20 cellular contexts compared by ENCODE assay signal in the genomic region with DNA sequence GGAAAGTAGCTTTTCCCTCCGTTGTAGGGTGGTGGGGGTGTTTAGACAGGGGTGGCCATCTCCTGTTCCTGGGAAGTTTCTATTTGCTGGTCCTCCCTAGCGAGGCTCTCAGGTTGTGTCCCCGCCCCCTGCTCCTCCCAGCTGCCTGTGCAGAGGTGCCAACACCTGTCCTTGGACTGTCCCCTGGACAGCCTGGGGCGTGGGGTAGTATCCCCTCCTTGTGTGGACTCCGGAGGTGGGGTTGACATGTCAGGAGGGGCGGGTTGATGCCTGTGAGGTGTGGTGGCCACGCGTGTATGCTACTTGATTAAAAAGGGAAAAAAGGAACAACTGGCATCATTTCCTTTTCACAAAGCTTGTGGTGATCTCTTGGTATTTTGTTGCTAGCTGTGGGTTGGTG. TPM values are rescaled to one million over a fixed set of nuclear protein-coding genes. Genes with fewer than 3 reads are reported as not detected.
DNase-seq lines count a peak whose midpoint lies in the region; ATAC-seq, FAIRE-seq and TF ChIP-seq lines count a peak whose summit lies in the region.
"Had no signal": no experiment of that assay in that cellular context is flagged by ENCODE, and none has a peak within 500 bp of the region (broad histone marks: within the 10 kb centered on the region; RNA-seq: fewer than 3 reads in every experiment).

No MANE protein-coding gene starts in this region.

- H3K9ac ChIP-seq in liver (ENCODE audit: low read depth in 1 of 2, low read length in 2 of 2) (no peak overlapping the region), HepG2 (ENCODE audit: insufficient read depth, low read depth, low read length) (no peak overlapping the region), mesendoderm (ENCODE audit: low read length) (no peak overlapping the region)

- POLR2A ChIA-PET in HepG2 (lab: Yijun Ruan, JAX): no interaction called here
- POLR2A ChIA-PET in activated CD8-positive, alpha-beta T cell treated with anti-CD3 and anti-CD28 coated beads, Interleukin-2, amount 10 ng/mL, durations not matched to agents 7 days and 5 days (lab: Charles Lee): interaction anchor here (0.6 to 1.7 kb wide), 7 partner anchors 10 to 494 kb away, joined by 3 to 8 read pairs (median 4); a partner anchor contains a TSS

- CTCF ChIA-PET in HepG2 (lab: Yijun Ruan, JAX; ENCODE audit: low intra/inter-chr PET ratio, low total read pairs): no interaction called here
- CTCF ChIA-PET in activated CD8-positive, alpha-beta T cell treated with anti-CD3 and anti-CD28 coated beads, Interleukin-2, amount 10 ng/mL, durations not matched to agents 7 days and 5 days (lab: Charles Lee): interaction anchor here (0.9 to 1.5 kb wide), 4 partner anchors 9 to 16 kb away, joined by 3 to 12 read pairs (median 4); no protein-coding TSS in a partner anchor

- no peak overlapping the region for H3K4me3 Mint-ChIP-seq in activated CD8-positive, alpha-beta T cell treated with anti-CD3 and anti-CD28 coated beads, Interleukin-2, amount 10 ng/mL, durations not matched to agents 7 days and 5 days

- no peak overlapping the region for H3K4me2 ChIP-seq in HepG2 (ENCODE audit: low read depth, low read length)
- no peak overlapping the region for H3K4me2 ChIP-seq in mesendoderm (ENCODE audit: low read length)

- no peak for TF ChIP-seq POLR2A in HepG2 (IDR thresholded peaks at IDR 0.05; ENCODE audit: insufficient read depth in 1 of 2, low read depth in 2 of 2, low read length in 2 of 2)

- no peak for DNase-seq in HepG2 (ENCODE audit: low spot score)
- no peak for DNase-seq in activated CD8-positive, alpha-beta T cell treated with anti-CD3 and anti-CD28 coated beads, Interleukin-2, amount 10 ng/mL, durations not matched to agents 7 days and 5 days
- peak; percentile 13 to 54 (median 46) for DNase-seq in right cardiac atrium
- no peak for DNase-seq in urothelium cell line (ENCODE audit: low spot score)
- DNase-seq in superior temporal gyrus (ENCODE audit: extremely low spot score): no peak
- DNase-seq in NCI-H2107 (lab: John Stamatoyannopoulos, UW): no peak
- no peak for DNase-seq in mesendoderm
- DNase-seq: anterior cingulate cortex; GOT3; KBM-7; NCI-H2029 treated with DMSO at 0.1 percent for 48 hours; NCI-H446 treated with DMSO at 0.1 percent for 48 hours; stimulated activated CD4-positive, alpha-beta T cell treated with anti-CD3 and anti-CD28 coated beads, Interleukin-2, amount 100 ng/mL, for 24 hours; stomach; upper lobe of right lung had no signal

- no peak overlapping the region for H2BK15ac ChIP-seq in mesendoderm (replicated peaks; ENCODE audit: low read depth)

- H4K8ac ChIP-seq in mesendoderm (ENCODE audit: low read depth, low read length): no peak overlapping the region

- no TSS peak for BruUV-seq in HepG2 (replicated peaks; lab: Mats Ljungman, UMichigan)

- no peak overlapping the region for H3K4ac ChIP-seq in mesendoderm (ENCODE audit: low read depth, low read length)

- TF ChIP-seq EP300 in HepG2 (IDR thresholded peaks at IDR 0.05; ENCODE audit: low read depth in 2 of 2, low read length in 2 of 2): no peak
- TF ChIP-seq EP300 in HepG2 (CRISPR knock-in tag; IDR thresholded peaks at IDR 0.05; ENCODE audit: borderline replicate concordance): no peak

- no peak overlapping the region for H3K4me3 ChIP-seq in liver (ENCODE audit: low read depth in 1 of 3, low read length in 3 of 3)
- H3K4me3 ChIP-seq in HepG2 (replicated peaks in 1 of 3; ENCODE audit: insufficient read depth in 1 of 3, low read depth in 2 of 3, low read length in 3 of 3): no peak overlapping the region
- no peak overlapping the region for H3K4me3 ChIP-seq in right cardiac atrium (ENCODE audit: low read length)
- H3K4me3 ChIP-seq in mesendoderm (ENCODE audit: low read length): no peak overlapping the region
- H3K4me3 ChIP-seq: esophagus muscularis mucosa, gastroesophageal sphincter, left lung, stomach, upper lobe of right lung had no signal

- no peaks in the 10 kb centered on the region for H3K9me3 ChIP-seq in liver (ENCODE audit: control insufficient read depth in 4 of 4, low read length in 3 of 4)
- no peaks in the 10 kb centered on the region for H3K9me3 ChIP-seq in HepG2 (ENCODE audit: low read length)
- no peaks in the 10 kb centered on the region for H3K9me3 ChIP-seq in right cardiac atrium (ENCODE audit: control insufficient read depth, low read length)
- H3K9me3 ChIP-seq: esophagus muscularis mucosa, gastroesophageal sphincter, left lung, upper lobe of right lung had no signal

- peaks cover 5% of the 10 kb centered on the region for H3K9me3 Mint-ChIP-seq in activated CD8-positive, alpha-beta T cell treated with anti-CD3 and anti-CD28 coated beads, Interleukin-2, amount 10 ng/mL, durations not matched to agents 7 days and 5 days (ENCODE audit: insufficient read depth)

- H3K4me1 ChIP-seq in liver (ENCODE audit: control insufficient read depth in 4 of 4, insufficient read depth in 4 of 4, low read length in 3 of 4) (peaks cover 0 to 31% (median 18%) of the 10 kb centered on the region in 4 donors), HepG2 (ENCODE audit: insufficient read depth, low read length) (peaks cover 8% of the 10 kb centered on the region; the same call in 1 of the 2 replicates), right cardiac atrium (ENCODE audit: control insufficient read depth, insufficient read depth, low read length) (no peaks in the 10 kb centered on the region), mesendoderm (ENCODE audit: control insufficient read depth, low read depth, low read length) (no peaks in the 10 kb centered on the region)
- H3K4me1 ChIP-seq: esophagus muscularis mucosa, gastroesophageal sphincter, upper lobe of right lung had no signal

- ATAC-seq in HepG2: no peak; the same call in 2 of the 3 replicates
- ATAC-seq in activated CD8-positive, alpha-beta T cell treated with anti-CD3 and anti-CD28 coated beads, Interleukin-2, amount 10 ng/mL, durations not matched to agents 7 days and 5 days: no peak
- ATAC-seq in right cardiac atrium: peak in 1 of 2 donors; percentile 14
- ATAC-seq: gastroesophageal sphincter, left lung, upper lobe of right lung had no signal

- TF ChIP-seq RAD21 in liver (IDR thresholded peaks at IDR 0.05) (no peak), HepG2 (CRISPR knock-in tag; IDR thresholded peaks at IDR 0.05) (no peak)

- 43% methylated on average over 8 of the region's 8 CpGs for WGBS in liver
- WGBS in HepG2 (ENCODE audit: low lambda C conversion rate): 85% methylated on average over 8 of the region's 8 CpGs
- 81% methylated on average over 8 of the region's 8 CpGs for WGBS in right cardiac atrium
- WGBS in mesendoderm (ENCODE audit: extremely low coverage, insufficient coverage, low lambda C conversion rate): no CpG with 5 or more reads among the region's 8 CpGs

- peaks cover 19% of the 10 kb centered on the region for H3K79me1 ChIP-seq in mesendoderm (ENCODE audit: low read length)

- TF ChIP-seq CTCF in liver (IDR thresholded peaks at IDR 0.05; ENCODE audit: low read depth, low read length, missing input control): no peak
- no peak for TF ChIP-seq CTCF in HepG2 (CRISPR knock-in tag; IDR thresholded peaks at IDR 0.05)

- no peak overlapping the region for H2BK5ac ChIP-seq in mesendoderm (ENCODE audit: low read length)

- no peak overlapping the region for H3K23ac ChIP-seq in mesendoderm (ENCODE audit: low read length)

- peak overlapping the region in 1 of 2 donors; percentile 56 for H3K27ac ChIP-seq in liver (ENCODE audit: low read depth in 1 of 2, low read length in 2 of 2)
- H3K27ac ChIP-seq in HepG2 (ENCODE audit: extremely low read length, insufficient read depth, low read length): no peak overlapping the region
- H3K27ac ChIP-seq in right cardiac atrium (ENCODE audit: low read length): no peak overlapping the region
- H3K27ac ChIP-seq in mesendoderm (ENCODE audit: low read depth, low read length): no peak overlapping the region
- H3K27ac ChIP-seq: esophagus muscularis mucosa, gastroesophageal sphincter, left lung, stomach, upper lobe of right lung had no signal

- no peak overlapping the region for H3K18ac ChIP-seq in mesendoderm (ENCODE audit: low read length)

- in situ Hi-C loops in HepG2 (cut with HindIII; ENCODE audit: extremely low pct_ligation_motif_present, low pct_unique_long_range_greater_than_20kb): no loop called here

- no peaks in the 10 kb centered on the region for H4K20me1 ChIP-seq in HepG2 (ENCODE audit: insufficient read depth, low read length)

- H3K27ac Mint-ChIP-seq in activated CD8-positive, alpha-beta T cell treated with anti-CD3 and anti-CD28 coated beads, Interleukin-2, amount 10 ng/mL, durations not matched to agents 7 days and 5 days: peak overlapping the region; percentile 84

- no peak overlapping the region for H2AFZ ChIP-seq in HepG2 (ENCODE audit: low read length)

- H3K4me1 Mint-ChIP-seq in activated CD8-positive, alpha-beta T cell treated with anti-CD3 and anti-CD28 coated beads, Interleukin-2, amount 10 ng/mL, durations not matched to agents 7 days and 5 days (ENCODE audit: low read depth): peaks cover 59% of the 10 kb centered on the region

- no peak overlapping the region for H2BK120ac ChIP-seq in mesendoderm (ENCODE audit: low read depth, low read length)

- H3K56ac ChIP-seq in mesendoderm (ENCODE audit: low read length): no peak overlapping the region

- H3K36me3 ChIP-seq in liver (ENCODE audit: control insufficient read depth in 4 of 4, insufficient read depth in 3 of 4, low read depth in 1 of 4, low read length in 3 of 4) (peaks cover 7 to 28% (median 17%) of the 10 kb centered on the region in 4 donors), HepG2 (replicated peaks in 1 of 2; ENCODE audit: control insufficient read depth in 1 of 2, insufficient read depth in 2 of 2, low read length in 2 of 2) (peaks cover 39 to 88% of the 10 kb centered on the region in 2 experiments), mesendoderm (ENCODE audit: control insufficient read depth, insufficient read depth, low read length) (peaks cover 30% of the 10 kb centered on the region)

- H3K79me2 ChIP-seq in HepG2 (ENCODE audit: insufficient read depth, low read length): peaks cover 18% of the 10 kb centered on the region
- peaks cover 9% of the 10 kb centered on the region for H3K79me2 ChIP-seq in mesendoderm (ENCODE audit: control insufficient read depth, insufficient read depth, low read length)

- no peak for FAIRE-seq in HepG2 (lab: Jason Lieb, UNC)
- FAIRE-seq in urothelium cell line (lab: Jason Lieb, UNC): peak; percentile 9

- no peaks in the 10 kb centered on the region for H3K27me3 ChIP-seq in liver (ENCODE audit: control insufficient read depth in 4 of 4, insufficient read depth in 4 of 4, low read length in 3 of 4)
- H3K27me3 ChIP-seq in HepG2 (ENCODE audit: control insufficient read depth in 1 of 2, insufficient read depth in 2 of 2, low read length in 2 of 2): no peaks in the 10 kb centered on the region
- no peaks in the 10 kb centered on the region for H3K27me3 ChIP-seq in right cardiac atrium (ENCODE audit: control insufficient read depth, insufficient read depth)
- H3K27me3 ChIP-seq in mesendoderm (ENCODE audit: insufficient read depth, low read length, poor library complexity): no peaks in the 10 kb centered on the region
- H3K27me3 ChIP-seq: esophagus muscularis mucosa, gastroesophageal sphincter, left lung, stomach, upper lobe of right lung had no signal

- intact Hi-C loops in HepG2 (cut with micrococcal nuclease; ENCODE audit: unreplicated experiment) (no loop called here), right cardiac atrium (cut with DNase I) (no loop called here)

- no peak overlapping the region for H2AK5ac ChIP-seq in mesendoderm (ENCODE audit: low read length)

- H3K27me3 Mint-ChIP-seq in activated CD8-positive, alpha-beta T cell treated with anti-CD3 and anti-CD28 coated beads, Interleukin-2, amount 10 ng/mL, durations not matched to agents 7 days and 5 days (ENCODE audit: low read depth): no peaks in the 10 kb centered on the region

- H4K5ac ChIP-seq in mesendoderm (ENCODE audit: low read length): no peak overlapping the region

- peaks cover 65% of the 10 kb centered on the region for H3K36me3 Mint-ChIP-seq in activated CD8-positive, alpha-beta T cell treated with anti-CD3 and anti-CD28 coated beads, Interleukin-2, amount 10 ng/mL, durations not matched to agents 7 days and 5 days (ENCODE audit: low read depth)

RNA-seq across cellular contexts. Expression of a gene that starts 14.3 kb away (rescaled TPM):
- total RNA-seq in liver: 100 to 1,000 TPM in 1 of 2 donors, 10 to 100 TPM in 1; 77.4 to 102 TPM
- 10 to 100 TPM; 62.3 to 98.1 TPM for polyA plus RNA-seq in liver
- total RNA-seq in HepG2 (2016; rRNA removed; fragmentation: Illumina TruSeq; extraction: Trizol): 492 and 544 TPM in 2 replicates
- 261 and 299 TPM in 2 replicates for total RNA-seq in HepG2 (2016; cell fraction: cytosol; rRNA removed; fragmentation: Illumina TruSeq; extraction: Trizol; ENCODE audit: low read depth)
- total RNA-seq in HepG2 (2016; cell fraction: insoluble cytoplasmic fraction; rRNA removed; fragmentation: Illumina TruSeq; extraction: Trizol): 488 and 609 TPM in 2 replicates
- total RNA-seq in HepG2 (2016; cell fraction: membrane; rRNA removed; fragmentation: Illumina TruSeq; extraction: Trizol): 327 and 371 TPM in 2 replicates
- 174 and 196 TPM in 2 replicates for total RNA-seq in HepG2 (2016; cell fraction: nucleus; rRNA removed; fragmentation: Illumina TruSeq; extraction: Trizol)
- polyA plus RNA-seq in HepG2 (2011; rRNA removed): 167 and 181 TPM in 2 replicates
- 186 and 192 TPM in 2 replicates for polyA plus RNA-seq in HepG2 (2011; cell fraction: cytosol; rRNA removed)
- polyA plus RNA-seq in HepG2 (2011; cell fraction: nucleus; rRNA removed): 148 and 170 TPM in 2 replicates
- polyA plus RNA-seq in HepG2 (2012): 127 and 149 TPM in 2 replicates
- polyA plus RNA-seq in HepG2 (2016; cell fraction: cytosol; fragmentation: Illumina TruSeq; extraction: Trizol; ENCODE audit: low read depth): 239 and 293 TPM in 2 replicates
- polyA plus RNA-seq in HepG2 (2016; cell fraction: insoluble cytoplasmic fraction; fragmentation: Illumina TruSeq; extraction: Trizol; ENCODE audit: low read depth): 614 and 703 TPM in 2 replicates
- 272 and 323 TPM in 2 replicates for polyA plus RNA-seq in HepG2 (2016; cell fraction: membrane; fragmentation: Illumina TruSeq; extraction: Trizol; ENCODE audit: low read depth)
- 346 and 368 TPM in 2 replicates for polyA plus RNA-seq in HepG2 (2016; cell fraction: nucleus; fragmentation: Illumina TruSeq; extraction: Trizol; ENCODE audit: insufficient read depth, low read depth)
- 156 and 233 TPM in 2 replicates for polyA minus RNA-seq in HepG2 (2011; rRNA and poly(A)+ RNA removed; ENCODE audit: low replicate concordance)
- polyA minus RNA-seq in HepG2 (2011; cell fraction: cytosol; rRNA and poly(A)+ RNA removed): 76.0 and 88.9 TPM in 2 replicates
- polyA minus RNA-seq in HepG2 (2011; cell fraction: nucleus; rRNA and poly(A)+ RNA removed): 52.2 and 57.9 TPM in 2 replicates
- total RNA-seq in activated CD8-positive, alpha-beta T cell treated with anti-CD3 and anti-CD28 coated beads, Interleukin-2, amount 10 ng/mL, durations not matched to agents 7 days and 5 days: 100 to 1,000 TPM; 320 to 332 TPM
- total RNA-seq in right cardiac atrium: 10 to 100 TPM; 32.5 to 46.8 (median 39.5) TPM
- 33.3 TPM for polyA plus RNA-seq in right cardiac atrium
- 750 TPM for polyA plus RNA-seq in mesendoderm (2013, experiment 1 of 2)
- polyA plus RNA-seq in mesendoderm (2013, experiment 2 of 2): 738 TPM

RNA-seq across cellular contexts. Expression of a gene that starts 15.4 kb away (rescaled TPM):
- total RNA-seq in liver (10 to 100 TPM; 26.2 to 32.9 TPM), HepG2 (2016; rRNA removed; fragmentation: Illumina TruSeq; extraction: Trizol) (18.4 and 30.3 TPM in 2 replicates), right cardiac atrium (10 to 100 TPM; 23.1 to 32.0 (median 29.7) TPM)
- polyA plus RNA-seq in liver (10 to 100 TPM; 19.9 to 24.1 TPM), HepG2 (2011; rRNA removed) (24.0 and 30.8 TPM in 2 replicates), right cardiac atrium (23.1 TPM)
- total RNA-seq in HepG2 (2016; cell fraction: cytosol; rRNA removed; fragmentation: Illumina TruSeq; extraction: Trizol; ENCODE audit: low read depth): 11.5 and 14.4 TPM in 2 replicates
- total RNA-seq in HepG2 (2016; cell fraction: insoluble cytoplasmic fraction; rRNA removed; fragmentation: Illumina TruSeq; extraction: Trizol): 16.2 and 32.5 TPM in 2 replicates
- total RNA-seq in HepG2 (2016; cell fraction: membrane; rRNA removed; fragmentation: Illumina TruSeq; extraction: Trizol): 15.5 and 21.4 TPM in 2 replicates
- total RNA-seq in HepG2 (2016; cell fraction: nucleus; rRNA removed; fragmentation: Illumina TruSeq; extraction: Trizol): 35.9 and 49.2 TPM in 2 replicates
- 12.3 and 19.2 TPM in 2 replicates for polyA plus RNA-seq in HepG2 (2011; cell fraction: cytosol; rRNA removed)
- polyA plus RNA-seq in HepG2 (2011; cell fraction: nucleus; rRNA removed): 251 and 263 TPM in 2 replicates
- polyA plus RNA-seq in HepG2 (2012): 17.6 and 20.5 TPM in 2 replicates
- polyA plus RNA-seq in HepG2 (2016; cell fraction: cytosol; fragmentation: Illumina TruSeq; extraction: Trizol; ENCODE audit: low read depth): 7.7 TPM in 2 replicates
- polyA plus RNA-seq in HepG2 (2016; cell fraction: insoluble cytoplasmic fraction; fragmentation: Illumina TruSeq; extraction: Trizol; ENCODE audit: low read depth): 20.9 and 22.1 TPM in 2 replicates
- polyA plus RNA-seq in HepG2 (2016; cell fraction: membrane; fragmentation: Illumina TruSeq; extraction: Trizol; ENCODE audit: low read depth): 11.9 and 13.0 TPM in 2 replicates
- polyA plus RNA-seq in HepG2 (2016; cell fraction: nucleus; fragmentation: Illumina TruSeq; extraction: Trizol; ENCODE audit: insufficient read depth, low read depth): 95.8 and 103 TPM in 2 replicates
- polyA minus RNA-seq in HepG2 (2011; rRNA and poly(A)+ RNA removed; ENCODE audit: low replicate concordance): 51.2 and 62.1 TPM in 2 replicates
- polyA minus RNA-seq in HepG2 (2011; cell fraction: cytosol; rRNA and poly(A)+ RNA removed): 10.6 and 13.6 TPM in 2 replicates
- 48.9 and 53.0 TPM in 2 replicates for polyA minus RNA-seq in HepG2 (2011; cell fraction: nucleus; rRNA and poly(A)+ RNA removed)
- 100 to 1,000 TPM in 1 of 2 experiments, 10 to 100 TPM in 1; 92.1 to 102 TPM for total RNA-seq in activated CD8-positive, alpha-beta T cell treated with anti-CD3 and anti-CD28 coated beads, Interleukin-2, amount 10 ng/mL, durations not matched to agents 7 days and 5 days
- 22.5 TPM for polyA plus RNA-seq in mesendoderm (2013, experiment 1 of 2)
- polyA plus RNA-seq in mesendoderm (2013, experiment 2 of 2): 21.9 TPM

RNA-seq across cellular contexts. Expression of a gene that starts 21.6 kb away (rescaled TPM):
- total RNA-seq in liver (10 to 100 TPM; 22.6 to 27.1 TPM), HepG2 (2016; rRNA removed; fragmentation: Illumina TruSeq; extraction: Trizol) (14.8 and 23.2 TPM in 2 replicates), right cardiac atrium (10 to 100 TPM; 15.5 to 18.6 (median 17.0) TPM)
- polyA plus RNA-seq in liver (1 to 10 TPM; 7.9 to 9.0 TPM), HepG2 (2011; rRNA removed) (10.2 and 14.6 TPM in 2 replicates), right cardiac atrium (11.2 TPM)
- 6.6 and 9.7 TPM in 2 replicates for total RNA-seq in HepG2 (2016; cell fraction: cytosol; rRNA removed; fragmentation: Illumina TruSeq; extraction: Trizol; ENCODE audit: low read depth)
- 12.0 and 23.2 TPM in 2 replicates for total RNA-seq in HepG2 (2016; cell fraction: insoluble cytoplasmic fraction; rRNA removed; fragmentation: Illumina TruSeq; extraction: Trizol)
- 9.0 and 9.2 TPM in 2 replicates for total RNA-seq in HepG2 (2016; cell fraction: membrane; rRNA removed; fragmentation: Illumina TruSeq; extraction: Trizol)
- total RNA-seq in HepG2 (2016; cell fraction: nucleus; rRNA removed; fragmentation: Illumina TruSeq; extraction: Trizol): 31.9 and 36.2 TPM in 2 replicates
- 5.7 and 6.4 TPM in 2 replicates for polyA plus RNA-seq in HepG2 (2011; cell fraction: cytosol; rRNA removed)
- 78.1 and 81.2 TPM in 2 replicates for polyA plus RNA-seq in HepG2 (2011; cell fraction: nucleus; rRNA removed)
- polyA plus RNA-seq in HepG2 (2012): 11.5 and 13.9 TPM in 2 replicates
- polyA plus RNA-seq in HepG2 (2016; cell fraction: cytosol; fragmentation: Illumina TruSeq; extraction: Trizol; ENCODE audit: low read depth): 2.2 and 2.4 TPM in 2 replicates
- 11.4 and 14.1 TPM in 2 replicates for polyA plus RNA-seq in HepG2 (2016; cell fraction: insoluble cytoplasmic fraction; fragmentation: Illumina TruSeq; extraction: Trizol; ENCODE audit: low read depth)
- 4.9 TPM in 2 replicates for polyA plus RNA-seq in HepG2 (2016; cell fraction: membrane; fragmentation: Illumina TruSeq; extraction: Trizol; ENCODE audit: low read depth)
- polyA plus RNA-seq in HepG2 (2016; cell fraction: nucleus; fragmentation: Illumina TruSeq; extraction: Trizol; ENCODE audit: insufficient read depth, low read depth): 67.7 and 78.1 TPM in 2 replicates
- polyA minus RNA-seq in HepG2 (2011; rRNA and poly(A)+ RNA removed; ENCODE audit: low replicate concordance): 25.9 and 28.5 TPM in 2 replicates
- 4.4 and 5.3 TPM in 2 replicates for polyA minus RNA-seq in HepG2 (2011; cell fraction: cytosol; rRNA and poly(A)+ RNA removed)
- 31.7 and 34.0 TPM in 2 replicates for polyA minus RNA-seq in HepG2 (2011; cell fraction: nucleus; rRNA and poly(A)+ RNA removed)
- 10 to 100 TPM; 52.3 to 55.2 TPM for total RNA-seq in activated CD8-positive, alpha-beta T cell treated with anti-CD3 and anti-CD28 coated beads, Interleukin-2, amount 10 ng/mL, durations not matched to agents 7 days and 5 days
- 26.3 TPM for polyA plus RNA-seq in mesendoderm (2013, experiment 1 of 2)
- 27.0 TPM for polyA plus RNA-seq in mesendoderm (2013, experiment 2 of 2)

RNA-seq across cellular contexts. Expression of a gene that starts 30.0 kb away (rescaled TPM):
- total RNA-seq in liver (1 to 10 TPM; 2.9 to 7.7 TPM), HepG2 (2016; rRNA removed; fragmentation: Illumina TruSeq; extraction: Trizol) (2.2 and 7.5 TPM in 2 replicates), right cardiac atrium (10 to 100 TPM; 49.1 to 64.7 (median 55.7) TPM)
- polyA plus RNA-seq in liver (10 to 100 TPM in 1 of 2 donors, 1 to 10 TPM in 1; 5.8 to 11.8 TPM), HepG2 (2011; rRNA removed) (21.3 and 23.8 TPM in 2 replicates), right cardiac atrium (34.2 TPM)
- 9.7 and 13.0 TPM in 2 replicates for total RNA-seq in HepG2 (2016; cell fraction: cytosol; rRNA removed; fragmentation: Illumina TruSeq; extraction: Trizol; ENCODE audit: low read depth)
- 2.3 and 6.9 TPM in 2 replicates for total RNA-seq in HepG2 (2016; cell fraction: insoluble cytoplasmic fraction; rRNA removed; fragmentation: Illumina TruSeq; extraction: Trizol)
- 7.3 and 7.7 TPM in 2 replicates for total RNA-seq in HepG2 (2016; cell fraction: membrane; rRNA removed; fragmentation: Illumina TruSeq; extraction: Trizol)
- 10.4 and 12.9 TPM in 2 replicates for total RNA-seq in HepG2 (2016; cell fraction: nucleus; rRNA removed; fragmentation: Illumina TruSeq; extraction: Trizol)
- polyA plus RNA-seq in HepG2 (2011; cell fraction: cytosol; rRNA removed): 7.4 and 11.5 TPM in 2 replicates
- polyA plus RNA-seq in HepG2 (2011; cell fraction: nucleus; rRNA removed): 339 and 424 TPM in 2 replicates
- polyA plus RNA-seq in HepG2 (2012): 20.4 and 23.6 TPM in 2 replicates
- 4.7 and 5.5 TPM in 2 replicates for polyA plus RNA-seq in HepG2 (2016; cell fraction: cytosol; fragmentation: Illumina TruSeq; extraction: Trizol; ENCODE audit: low read depth)
- 6.9 and 9.6 TPM in 2 replicates for polyA plus RNA-seq in HepG2 (2016; cell fraction: insoluble cytoplasmic fraction; fragmentation: Illumina TruSeq; extraction: Trizol; ENCODE audit: low read depth)
- 13.6 and 14.9 TPM in 2 replicates for polyA plus RNA-seq in HepG2 (2016; cell fraction: membrane; fragmentation: Illumina TruSeq; extraction: Trizol; ENCODE audit: low read depth)
- 107 and 110 TPM in 2 replicates for polyA plus RNA-seq in HepG2 (2016; cell fraction: nucleus; fragmentation: Illumina TruSeq; extraction: Trizol; ENCODE audit: insufficient read depth, low read depth)
- polyA minus RNA-seq in HepG2 (2011; rRNA and poly(A)+ RNA removed; ENCODE audit: low replicate concordance): 10.0 and 10.2 TPM in 2 replicates
- polyA minus RNA-seq in HepG2 (2011; cell fraction: cytosol; rRNA and poly(A)+ RNA removed): 4.3 and 6.2 TPM in 2 replicates
- 11.3 and 19.8 TPM in 2 replicates for polyA minus RNA-seq in HepG2 (2011; cell fraction: nucleus; rRNA and poly(A)+ RNA removed)
- 10 to 100 TPM; 60.5 to 65.5 TPM for total RNA-seq in activated CD8-positive, alpha-beta T cell treated with anti-CD3 and anti-CD28 coated beads, Interleukin-2, amount 10 ng/mL, durations not matched to agents 7 days and 5 days
- 24.9 TPM for polyA plus RNA-seq in mesendoderm (2013, experiment 1 of 2)
- polyA plus RNA-seq in mesendoderm (2013, experiment 2 of 2): 24.7 TPM

RNA-seq across cellular contexts. Expression of a gene that starts 49.2 kb away (rescaled TPM):
- total RNA-seq in liver (not detected), HepG2 (2016; rRNA removed; fragmentation: Illumina TruSeq; extraction: Trizol) (not detected in 2 replicates), right cardiac atrium (under 1 TPM; 0.22 to 0.83 (median 0.39) TPM)
- polyA plus RNA-seq in liver (not detected), HepG2 (2011; rRNA removed) (not detected in 2 replicates), right cardiac atrium (0.54 TPM)
- not detected in 2 replicates for total RNA-seq in HepG2 (2016; cell fraction: cytosol; rRNA removed; fragmentation: Illumina TruSeq; extraction: Trizol; ENCODE audit: low read depth)
- total RNA-seq in HepG2 (2016; cell fraction: insoluble cytoplasmic fraction; rRNA removed; fragmentation: Illumina TruSeq; extraction: Trizol): not detected in 2 replicates
- total RNA-seq in HepG2 (2016; cell fraction: membrane; rRNA removed; fragmentation: Illumina TruSeq; extraction: Trizol): not detected in 2 replicates
- total RNA-seq in HepG2 (2016; cell fraction: nucleus; rRNA removed; fragmentation: Illumina TruSeq; extraction: Trizol): not detected in 2 replicates
- not detected in 2 replicates for polyA plus RNA-seq in HepG2 (2011; cell fraction: cytosol; rRNA removed)
- polyA plus RNA-seq in HepG2 (2011; cell fraction: nucleus; rRNA removed): not detected in 2 replicates
- not detected in 2 replicates for polyA plus RNA-seq in HepG2 (2012)
- not detected in 2 replicates for polyA plus RNA-seq in HepG2 (2016; cell fraction: cytosol; fragmentation: Illumina TruSeq; extraction: Trizol; ENCODE audit: low read depth)
- polyA plus RNA-seq in HepG2 (2016; cell fraction: insoluble cytoplasmic fraction; fragmentation: Illumina TruSeq; extraction: Trizol; ENCODE audit: low read depth): not detected in 2 replicates
- polyA plus RNA-seq in HepG2 (2016; cell fraction: membrane; fragmentation: Illumina TruSeq; extraction: Trizol; ENCODE audit: low read depth): not detected in 2 replicates
- not detected in 2 replicates for polyA plus RNA-seq in HepG2 (2016; cell fraction: nucleus; fragmentation: Illumina TruSeq; extraction: Trizol; ENCODE audit: insufficient read depth, low read depth)
- polyA minus RNA-seq in HepG2 (2011; rRNA and poly(A)+ RNA removed; ENCODE audit: low replicate concordance): not detected in 2 replicates
- polyA minus RNA-seq in HepG2 (2011; cell fraction: cytosol; rRNA and poly(A)+ RNA removed): not detected in 2 replicates
- not detected in 2 replicates for polyA minus RNA-seq in HepG2 (2011; cell fraction: nucleus; rRNA and poly(A)+ RNA removed)
- not detected for total RNA-seq in activated CD8-positive, alpha-beta T cell treated with anti-CD3 and anti-CD28 coated beads, Interleukin-2, amount 10 ng/mL, durations not matched to agents 7 days and 5 days
- not detected for polyA plus RNA-seq in mesendoderm (2013, experiment 1 of 2)
- not detected for polyA plus RNA-seq in mesendoderm (2013, experiment 2 of 2)
- total RNA-seq: gastroesophageal sphincter, RPMI7951 had no signal

Comparison
In these comparisons a context has a peak if more than half of its experiments do, and no peak if none do; other contexts are left out.
1. DNase-seq: peak in right cardiac atrium (3 of 3); none in HepG2 (single experiment), activated CD8-positive, alpha-beta T cell treated with anti-CD3 and anti-CD28 coated beads, Interleukin-2, amount 10 ng/mL, durations not matched to agents 7 days and 5 days (single experiment), urothelium cell line (single experiment), superior temporal gyrus (single experiment), NCI-H2107 (single experiment) and mesendoderm (single experiment).